In the genomic region with DNA sequence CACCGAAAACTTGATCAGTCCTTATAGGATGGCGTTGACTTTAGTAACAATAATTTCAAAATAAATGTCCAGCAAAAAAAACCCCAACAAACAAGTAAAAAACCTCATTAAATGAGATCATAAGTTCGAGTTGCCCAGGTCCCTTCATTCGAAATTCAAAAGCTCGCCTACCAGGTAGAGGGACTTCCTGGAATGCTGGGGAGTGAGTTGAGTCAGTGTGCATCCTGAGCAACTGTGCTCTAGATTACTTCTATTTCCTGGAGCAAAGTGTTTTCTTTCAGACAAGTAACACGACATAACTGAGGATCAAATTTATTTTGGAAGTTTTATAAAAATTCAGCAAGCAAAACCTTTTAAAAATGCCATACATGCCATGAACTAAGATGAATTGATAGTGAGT, we compare ENCODE assay signal across 21 cellular contexts.
A peak's percentile ranks its signal among the peaks of the same experiment; 100 is the strongest.
DNase-seq lines count a peak whose midpoint lies in the region; ATAC-seq, FAIRE-seq and TF ChIP-seq lines count a peak whose summit lies in the region.
"Had no signal": no experiment of that assay in that cellular context is flagged by ENCODE, and none has a peak within 500 bp of the region (broad histone marks: within the 10 kb centered on the region; RNA-seq: fewer than 3 reads in every experiment).

No MANE protein-coding gene starts in this region.

- H3K4me3 Mint-ChIP-seq in mesothelial cell of epicardium, result no peak overlapping the region
- H3K4me3 Mint-ChIP-seq: CD4-positive, CD25-positive, alpha-beta regulatory T cell had no signal

- H3K9me3 Mint-ChIP-seq in mesothelial cell of epicardium, result no peaks in the 10 kb centered on the region
- H3K9me3 Mint-ChIP-seq: CD4-positive, CD25-positive, alpha-beta regulatory T cell had no signal

- DNase-seq in dermis blood vessel endothelial cell (peak; percentile 20), mesothelial cell of epicardium (ENCODE audit: low spot score in 2 of 2, unreplicated experiment in 2 of 2) (no peak), RKO (ENCODE audit: low spot score) (no peak), H54 (ENCODE audit: insufficient read length, low spot score) (no peak)
- no peak for DNase-seq in activated naive CD4-positive, alpha-beta T cell treated with anti-CD3 and anti-CD28 coated beads, Interleukin-2, amount 50 U/mL, for 16 hours
- DNase-seq: Caco-2; CD4-positive, CD25-positive, alpha-beta regulatory T cell; DMS 273 treated with DMSO at 0.1 percent for 48 hours; DND-41; GOT3; NCI-H1105; NCI-H2029 treated with DMSO at 0.1 percent for 48 hours; NCI-H226; NCI-H510A treated with DMSO at 0.1 percent for 48 hours; NCI-H748 treated with DMSO at 0.1 percent for 48 hours; NK-92 treated with Interleukin-12 subunit alpha and Interleukin-12 subunit beta, amount 100 ng/mL, for 24 hours had no signal

- ATAC-seq in GM19328 (IDR thresholded peaks at IDR 0.05; ENCODE audit: unreplicated experiment), result no peak
- ATAC-seq: Right ventricle myocardium inferior had no signal

- no peak for TF ChIP-seq CTCF in mesothelial cell of epicardium (IDR thresholded peaks at IDR 0.05; ENCODE audit: unreplicated experiment)

- peaks cover 58% of the 10 kb centered on the region for H3K4me1 Mint-ChIP-seq in mesothelial cell of epicardium
- H3K4me1 Mint-ChIP-seq: CD4-positive, CD25-positive, alpha-beta regulatory T cell had no signal

- FAIRE-seq in H54 (lab: Jason Lieb, UNC), result no peak
- FAIRE-seq: RCC 7860 had no signal

- no peaks in the 10 kb centered on the region for H3K27me3 ChIP-seq in HUES6 (ENCODE audit: control insufficient read depth, insufficient read depth, low read length)
- H3K27me3 ChIP-seq: SJSA1 had no signal

- no peaks in the 10 kb centered on the region for H3K36me3 Mint-ChIP-seq in mesothelial cell of epicardium
- H3K36me3 Mint-ChIP-seq: CD4-positive, CD25-positive, alpha-beta regulatory T cell had no signal

- no peaks in the 10 kb centered on the region for H3K9me3 ChIP-seq in HUES6 (ENCODE audit: control insufficient read depth, insufficient read depth, low read depth, low read length)
- H3K9me3 ChIP-seq: Caco-2, SJSA1 had no signal

- H3K27ac Mint-ChIP-seq in mesothelial cell of epicardium, result peak overlapping the region; percentile 69
- H3K27ac Mint-ChIP-seq: CD4-positive, CD25-positive, alpha-beta regulatory T cell had no signal

- H3K27ac ChIP-seq in HUES6 (ENCODE audit: low read depth, low read length), result peak overlapping the region; percentile 5; the same call in 1 of the 2 replicates
- H3K27ac ChIP-seq: SJSA1 had no signal

- no peaks in the 10 kb centered on the region for H3K36me3 ChIP-seq in HUES6 (ENCODE audit: control insufficient read depth, insufficient read depth, low read length)
- H3K36me3 ChIP-seq: SJSA1 had no signal

- H3K9ac ChIP-seq in HUES6 (ENCODE audit: low read length), result no peak overlapping the region

- TF ChIP-seq POLR2A in H54 (IDR thresholded peaks at IDR 0.05; ENCODE audit: low read depth, low read length), result no peak

- no peaks in the 10 kb centered on the region for H3K27me3 Mint-ChIP-seq in mesothelial cell of epicardium (ENCODE audit: low read depth)

- no peak overlapping the region for H3K4me3 ChIP-seq in HUES6 (ENCODE audit: low read depth, low read length)
- H3K4me3 ChIP-seq: SJSA1 had no signal

- peaks cover 75% of the 10 kb centered on the region for H3K4me1 ChIP-seq in HUES6 (ENCODE audit: control insufficient read depth, insufficient read depth, low read length)
